8 cellular contexts compared by ENCODE assay signal in the genomic region with DNA sequence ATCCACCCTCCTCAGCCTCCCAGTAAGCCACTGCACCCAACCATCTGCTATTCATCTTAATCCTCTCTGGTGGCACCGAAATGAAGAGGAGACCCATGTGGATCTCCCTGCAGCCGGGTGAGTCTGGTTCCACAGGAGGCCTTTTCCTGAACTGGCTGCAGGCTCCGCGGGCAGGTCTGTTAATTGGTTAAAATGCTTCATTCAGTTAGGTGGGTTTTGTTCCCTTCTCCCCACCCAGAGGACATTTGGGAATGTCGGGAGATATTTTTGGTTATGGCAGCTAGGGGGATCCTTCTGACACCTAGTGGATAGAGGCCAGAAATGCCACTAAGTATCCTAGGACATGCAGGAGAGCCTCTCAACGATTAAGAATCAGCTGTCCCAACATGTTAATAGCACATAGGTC. TPM values are rescaled to one million over a fixed set of nuclear protein-coding genes. Genes with fewer than 3 reads are reported as not detected.
DNase-seq lines count a peak whose midpoint lies in the region; ATAC-seq and TF ChIP-seq lines count a peak whose summit lies in the region.

No MANE protein-coding gene starts in this region.

- ATAC-seq in memory B cell (ENCODE audit: low read depth) (peak; percentile 32), HG03520 (IDR thresholded peaks at IDR 0.05; ENCODE audit: unreplicated experiment) (no peak), HG03342 (IDR thresholded peaks at IDR 0.05; ENCODE audit: unreplicated experiment) (no peak)

- H4K20me1 ChIP-seq in mammary epithelial cell (ENCODE audit: insufficient read depth, low read length): no peaks in the 10 kb centered on the region

- DNase-seq in SIG-M5 treated with dmso at 0.1 percent for 504 hours (lab: John Stamatoyannopoulos, UW; ENCODE audit: unreplicated experiment) (peak; percentile 27), SIG-M5 (lab: John Stamatoyannopoulos, UW) (no peak), NCI-H2227 (lab: John Stamatoyannopoulos, UW; ENCODE audit: unreplicated experiment) (peak; percentile 58), mammary epithelial cell (peak; percentile 25), memory B cell (ENCODE audit: low spot score in 2 of 2) (no peak)
- no peak for DNase-seq in activated effector memory CD4-positive, alpha-beta T cell treated with anti-CD3 and anti-CD28 coated beads, Interleukin-2, amount 50 U/mL, for 16 hours

- CTCF ChIA-PET in mammary epithelial cell (lab: Charles Lee; ENCODE audit: low non-redundant PET): no interaction called here

- H2AFZ ChIP-seq in mammary epithelial cell (ENCODE audit: low read depth, low read length): peak overlapping the region; percentile 94

- in situ Hi-C loops in mammary epithelial cell (cut with MboI; ENCODE audit: low sequenced_read_pairs in 2 of 2): no loop called here

- H3K4me2 ChIP-seq in mammary epithelial cell (ENCODE audit: insufficient read depth, low read depth, low read length): peak overlapping the region; percentile 63

- 2% methylated on average over 5 of the region's 6 CpGs for WGBS in mammary epithelial cell (ENCODE audit: low coverage, missing lambda C conversion rate)

- H3K27ac ChIP-seq in mammary epithelial cell (ENCODE audit: insufficient read depth, low read depth, low read length): no peak overlapping the region

- H3K4me1 Mint-ChIP-seq in memory B cell: peaks cover 15% of the 10 kb centered on the region

- peaks cover 4% of the 10 kb centered on the region for H3K36me3 Mint-ChIP-seq in memory B cell

- no peak overlapping the region for H3K9ac ChIP-seq in mammary epithelial cell (ENCODE audit: insufficient read depth, low read length)

- intact Hi-C loops in mammary epithelial cell (cut with micrococcal nuclease): no loop called here

- H3K27ac Mint-ChIP-seq in memory B cell: no peak overlapping the region

- H3K36me3 ChIP-seq in mammary epithelial cell (ENCODE audit: insufficient read depth, low read length): no peaks in the 10 kb centered on the region

- no TSS peak for BruUV-seq in mammary epithelial cell (replicated peaks; lab: Mats Ljungman, UMichigan)

- H3K4me1 ChIP-seq in mammary epithelial cell (ENCODE audit: insufficient read depth, low read length): no peaks in the 10 kb centered on the region

- no peaks in the 10 kb centered on the region for H3K79me2 ChIP-seq in mammary epithelial cell (ENCODE audit: insufficient read depth, low read length)

- no peak overlapping the region for H3K4me3 Mint-ChIP-seq in memory B cell

- no peaks in the 10 kb centered on the region for H3K9me3 ChIP-seq in mammary epithelial cell (replicated peaks; ENCODE audit: insufficient read depth, low read length)

- no peaks in the 10 kb centered on the region for H3K27me3 Mint-ChIP-seq in memory B cell

- peak; percentile 56 to 72 for TF ChIP-seq CTCF in mammary epithelial cell (conservative IDR thresholded peaks at IDR 0.05 in 1 of 2, IDR thresholded peaks at IDR 0.05 in 1 of 2; ENCODE audit: extremely low read depth in 1 of 2, insufficient read depth in 1 of 2, low read depth in 1 of 2, low read length in 2 of 2)

- H3K27me3 ChIP-seq in mammary epithelial cell (ENCODE audit: insufficient read depth, low read length): no peaks in the 10 kb centered on the region

- peak overlapping the region in 1 of 3 experiments; percentile 10 for H3K4me3 ChIP-seq in mammary epithelial cell (replicated peaks in 1 of 3; ENCODE audit: insufficient read depth in 1 of 3, low read depth in 2 of 3, low read length in 3 of 3)

- peaks cover 2% of the 10 kb centered on the region for H3K9me3 Mint-ChIP-seq in memory B cell

- dilution Hi-C loops in mammary epithelial cell (cut with HindIII; ENCODE audit: low sequenced_read_pairs): no loop called here

RNA-seq across cellular contexts. Expression of gene C16orf54, which starts 16.7 kb away (rescaled TPM):
- not detected for total RNA-seq in mammary epithelial cell
- polyA plus RNA-seq in mammary epithelial cell: not detected
- not detected for polyA minus RNA-seq in mammary epithelial cell

RNA-seq across cellular contexts. Expression of gene ZG16, which starts 48.9 kb away (rescaled TPM):
- total RNA-seq in mammary epithelial cell: not detected
- polyA plus RNA-seq in mammary epithelial cell: not detected
- polyA minus RNA-seq in mammary epithelial cell: not detected

RNA-seq across cellular contexts. Expression of gene QPRT, which starts 50.1 kb away (rescaled TPM):
- total RNA-seq in mammary epithelial cell: under 1 TPM; 0.12 to 0.33 TPM
- 1.00 TPM for polyA plus RNA-seq in mammary epithelial cell
- 8.8 TPM for polyA minus RNA-seq in mammary epithelial cell

Comparison
In these comparisons a context has a peak if more than half of its experiments do, and no peak if none do; other contexts are left out.
1. DNase-seq: peak in SIG-M5 treated with dmso at 0.1 percent for 504 hours (single experiment), NCI-H2227 (single experiment) and mammary epithelial cell (single experiment); none in SIG-M5 (single experiment), memory B cell (0 of 2) and activated effector memory CD4-positive, alpha-beta T cell treated with anti-CD3 and anti-CD28 coated beads, Interleukin-2, amount 50 U/mL, for 16 hours (single experiment).